Comparison of ENCODE assay signal across 16 cellular contexts in genomic region chr11:122344281-122344680, GRCh38.
DNase-seq lines count a peak whose midpoint lies in the region; ATAC-seq and TF ChIP-seq lines count a peak whose summit lies in the region.
"Had no signal": no experiment of that assay in that cellular context is flagged by ENCODE, and none has a peak within 500 bp of the region (broad histone marks: within the 10 kb centered on the region; RNA-seq: fewer than 3 reads in every experiment).

No MANE protein-coding gene starts in this region.

- DNase-seq in AG09309 (ENCODE audit: low read depth) (peak; percentile 93), IMR-90 (peak; percentile 94), mammary epithelial cell (peak; percentile 65), hepatocyte (ENCODE audit: low spot score) (no peak), COLO829 (ENCODE audit: low spot score) (no peak), NCI-H1436 treated with DMSO at 0.1 percent for 48 hours (lab: John Stamatoyannopoulos, UW) (no peak)
- DNase-seq: activated naive CD8-positive, alpha-beta T cell treated with anti-CD3 and anti-CD28 coated beads for 36 hours; C1 segment of cervical spinal cord; effector CD4-positive, alpha-beta T cell; hypothalamus; NCI-H1694; NCI-H526 treated with DMSO at 0.1 percent for 48 hours; pancreas; SIG-M5 had no signal

- H3K9ac ChIP-seq in IMR-90 (ENCODE audit: low read depth, low read length) (no peak overlapping the region), mammary epithelial cell (ENCODE audit: insufficient read depth, low read length) (no peak overlapping the region)

- BruUV-seq in IMR-90 (replicated peaks; lab: Mats Ljungman, UMichigan), result no TSS peak
- BruUV-seq in mammary epithelial cell (replicated peaks; lab: Mats Ljungman, UMichigan), result no TSS peak

- CTCF ChIA-PET in IMR-90 (lab: Yijun Ruan, JAX) (no interaction called here), mammary epithelial cell (lab: Charles Lee; ENCODE audit: low non-redundant PET) (interaction anchor here (0.6 kb wide), 1 partner anchor 622 kb away, joined by 3 read pairs; no protein-coding TSS in a partner anchor)

- H3K4me2 ChIP-seq in IMR-90 (ENCODE audit: low read depth, low read length) (peak overlapping the region; percentile 4; the same call in 1 of the 2 replicates), mammary epithelial cell (ENCODE audit: insufficient read depth, low read depth, low read length) (peak overlapping the region; percentile 32), hepatocyte (no peak overlapping the region)

- no peak overlapping the region for H3K14ac ChIP-seq in IMR-90 (replicated peaks; ENCODE audit: low read depth, low read length)

- H3K79me1 ChIP-seq in IMR-90 (ENCODE audit: low read depth in 1 of 2, low read length in 2 of 2), result no peaks in the 10 kb centered on the region

- peak overlapping the region; percentile 18; the same call in 1 of the 2 replicates for H2BK20ac ChIP-seq in IMR-90 (ENCODE audit: low read depth, low read length)

- H3K23ac ChIP-seq in IMR-90 (ENCODE audit: low read depth, low read length), result no peak overlapping the region

- intact Hi-C loops in IMR-90 (cut with micrococcal nuclease) (no loop called here), mammary epithelial cell (cut with micrococcal nuclease) (no loop called here)

- TF ChIP-seq CTCF in AG09309 (IDR thresholded peaks at IDR 0.05; ENCODE audit: control insufficient read depth, insufficient read depth, low read depth, low read length, missing control alignments) (no peak), IMR-90 (conservative IDR thresholded peaks at IDR 0.05; ENCODE audit: low read depth, low read length) (no peak), mammary epithelial cell (conservative IDR thresholded peaks at IDR 0.05 in 1 of 2, IDR thresholded peaks at IDR 0.05 in 1 of 2; ENCODE audit: extremely low read depth in 1 of 2, insufficient read depth in 1 of 2, low read depth in 1 of 2, low read length in 2 of 2) (no peak), hepatocyte (IDR thresholded peaks at IDR 0.05; ENCODE audit: poor library complexity) (no peak)

- peaks cover 2% of the 10 kb centered on the region; the same call in 1 of the 2 replicates for H3K36me3 ChIP-seq in IMR-90 (ENCODE audit: control insufficient read depth, insufficient read depth, low read length)
- no peaks in the 10 kb centered on the region for H3K36me3 ChIP-seq in mammary epithelial cell (ENCODE audit: insufficient read depth, low read length)
- H3K36me3 ChIP-seq in hepatocyte (replicated peaks; ENCODE audit: insufficient read depth, low read depth), result no peaks in the 10 kb centered on the region
- H3K36me3 ChIP-seq: pancreas had no signal

- H4K91ac ChIP-seq in IMR-90 (ENCODE audit: insufficient read depth, low read depth, low read length), result peak overlapping the region; percentile 7; the same call in 1 of the 2 replicates

- H2AK9ac ChIP-seq in IMR-90 (replicated peaks; ENCODE audit: low read depth, low read length, poor library complexity), result no peak overlapping the region

- H2BK15ac ChIP-seq in IMR-90 (ENCODE audit: low read depth, low read length), result no peak overlapping the region

- TF ChIP-seq RAD21 in IMR-90 (IDR thresholded peaks at IDR 0.05; ENCODE audit: low read length), result no peak

- peak overlapping the region; percentile 32; the same call in 1 of the 2 replicates for H3K4ac ChIP-seq in IMR-90 (ENCODE audit: low read depth, low read length)

- POLR2A ChIA-PET in IMR-90 (lab: Charles Lee; ENCODE audit: unreplicated experiment), result no interaction called here

- peak overlapping the region; percentile 44; the same call in 1 of the 2 replicates for H2BK120ac ChIP-seq in IMR-90 (ENCODE audit: low read depth, low read length)

- peak overlapping the region; percentile 56; the same call in 1 of the 2 replicates for H3K27ac ChIP-seq in IMR-90 (ENCODE audit: insufficient read depth, low read length)
- no peak overlapping the region for H3K27ac ChIP-seq in mammary epithelial cell (ENCODE audit: insufficient read depth, low read depth, low read length)
- H3K27ac ChIP-seq in hepatocyte, result peak overlapping the region; percentile 43
- H3K27ac ChIP-seq: pancreas had no signal

- no peak overlapping the region for H3K56ac ChIP-seq in IMR-90 (ENCODE audit: extremely low read depth, insufficient read depth, low read length)

- H3K27me3 ChIP-seq in IMR-90 (ENCODE audit: control insufficient read depth, insufficient read depth, low read length) (no peaks in the 10 kb centered on the region), mammary epithelial cell (ENCODE audit: insufficient read depth, low read length) (peaks cover 2% of the 10 kb centered on the region), hepatocyte (no peaks in the 10 kb centered on the region)
- H3K27me3 ChIP-seq: pancreas had no signal

- H3K9me3 ChIP-seq in IMR-90 (ENCODE audit: control insufficient read depth, insufficient read depth, low read length) (no peaks in the 10 kb centered on the region), mammary epithelial cell (replicated peaks; ENCODE audit: insufficient read depth, low read length) (no peaks in the 10 kb centered on the region), hepatocyte (ENCODE audit: low read depth) (no peaks in the 10 kb centered on the region)
- H3K9me3 ChIP-seq: pancreas had no signal

- H3K9me1 ChIP-seq in IMR-90 (ENCODE audit: insufficient read depth, low read length), result peaks cover 4% of the 10 kb centered on the region

- in situ Hi-C loops in IMR-90 (cut with MboI; ENCODE audit: low sequenced_read_pairs), result no loop called here
- in situ Hi-C loops in mammary epithelial cell (cut with MboI; ENCODE audit: low sequenced_read_pairs in 2 of 2), result no loop called here

- ATAC-seq in IMR-90 (ENCODE audit: low read depth), result peak; percentile 65
- no peak for ATAC-seq in GM21619 (IDR thresholded peaks at IDR 0.05; ENCODE audit: unreplicated experiment)
- ATAC-seq in HG02571 (IDR thresholded peaks at IDR 0.05; ENCODE audit: unreplicated experiment), result no peak
- ATAC-seq: pancreas had no signal

- H3K4me3 ChIP-seq in AG09309 (ENCODE audit: control insufficient read depth, low read depth, low read length) (no peak overlapping the region), IMR-90 (ENCODE audit: insufficient read depth, low read depth, low read length) (no peak overlapping the region), mammary epithelial cell (replicated peaks in 1 of 3; ENCODE audit: insufficient read depth in 1 of 3, low read depth in 2 of 3, low read length in 3 of 3) (no peak overlapping the region), hepatocyte (no peak overlapping the region)
- H3K4me3 ChIP-seq: pancreas had no signal

- 0 out of 2 replicates have a peak overlapping the region, but pooled peaks have one; percentile 25 for H4K5ac ChIP-seq in IMR-90 (ENCODE audit: low read depth, low read length)

- WGBS in IMR-90 (ENCODE audit: extremely low coverage in 2 of 2, insufficient read length in 1 of 2), 2 experiments, result no CpG with 5 or more reads among the region's 3 CpGs
- WGBS in mammary epithelial cell (ENCODE audit: low coverage, missing lambda C conversion rate), result 71% methylated on average over 3 of the region's 3 CpGs
- WGBS in hepatocyte (ENCODE audit: low lambda C conversion rate, missing lambda C conversion rate), result 50% methylated on average over 3 of the region's 3 CpGs

- 0 out of 2 replicates have a peak overlapping the region, but pooled peaks have one; percentile 22 for H2AK5ac ChIP-seq in IMR-90 (ENCODE audit: low read depth, low read length)

- peak overlapping the region in 1 of 2 experiments; percentile 42; a peak in 2 of 4 replicates for H4K8ac ChIP-seq in IMR-90 (ENCODE audit: low read depth in 2 of 2, low read length in 2 of 2)

- no peak for TF ChIP-seq POLR2A in IMR-90 (IDR thresholded peaks at IDR 0.05; ENCODE audit: low read depth, low read length)

- H2BK5ac ChIP-seq in IMR-90 (ENCODE audit: low read depth, low read length, poor library complexity, severe bottlenecking), result peak overlapping the region; percentile 29

- peak overlapping the region; percentile 60; the same call in 1 of the 2 replicates for H3K18ac ChIP-seq in IMR-90 (ENCODE audit: low read depth, low read length)

- no peak overlapping the region for H2AFZ ChIP-seq in IMR-90 (replicated peaks; ENCODE audit: low read length, poor library complexity)
- no peak overlapping the region for H2AFZ ChIP-seq in mammary epithelial cell (ENCODE audit: low read depth, low read length)
- no peak overlapping the region for H2AFZ ChIP-seq in hepatocyte

- H3K9me2 ChIP-seq in hepatocyte (replicated peaks; ENCODE audit: insufficient read depth), result no peaks in the 10 kb centered on the region

- H3K4me1 ChIP-seq in IMR-90 (ENCODE audit: control insufficient read depth, insufficient read depth, low read length) (peaks cover 20% of the 10 kb centered on the region), mammary epithelial cell (ENCODE audit: insufficient read depth, low read length) (peaks cover 15% of the 10 kb centered on the region), hepatocyte (ENCODE audit: insufficient read depth) (peaks cover 5% of the 10 kb centered on the region)
- H3K4me1 ChIP-seq: pancreas had no signal

- no peaks in the 10 kb centered on the region for H3K79me2 ChIP-seq in mammary epithelial cell (ENCODE audit: insufficient read depth, low read length)
- no peaks in the 10 kb centered on the region for H3K79me2 ChIP-seq in hepatocyte

- H4K20me1 ChIP-seq in IMR-90 (ENCODE audit: insufficient read depth, low read length) (no peaks in the 10 kb centered on the region), mammary epithelial cell (ENCODE audit: insufficient read depth, low read length) (no peaks in the 10 kb centered on the region), hepatocyte (ENCODE audit: insufficient read depth, poor library complexity, severe bottlenecking) (no peaks in the 10 kb centered on the region)

- dilution Hi-C loops in IMR-90 (cut with HindIII; ENCODE audit: low sequenced_read_pairs, unreplicated experiment), result no loop called here
- dilution Hi-C loops in mammary epithelial cell (cut with HindIII; ENCODE audit: low sequenced_read_pairs), result no loop called here

TF ChIP-seq in IMR-90, 13 proteins besides CTCF, POLR2A, EP300 and RAD21:
- TF ChIP-seq CEBPB (IDR thresholded peaks at IDR 0.05; ENCODE audit: low read depth, low read length), result peak; percentile 68
- peak; percentile 47 for TF ChIP-seq MAFK (IDR thresholded peaks at IDR 0.05; ENCODE audit: low read depth, low read length)
- TF ChIP-seq RFX5 (IDR thresholded peaks at IDR 0.05; ENCODE audit: low read depth, low read length), result no peak
- TF ChIP-seq MAZ (IDR thresholded peaks at IDR 0.05; ENCODE audit: borderline replicate concordance, low read depth, low read length), result no peak
- no peak for TF ChIP-seq USF2 (IDR thresholded peaks at IDR 0.05; ENCODE audit: low read depth, low read length)
- TF ChIP-seq BHLHE40 (IDR thresholded peaks at IDR 0.05; ENCODE audit: low read depth, low read length), result no peak
- TF ChIP-seq FOS (IDR thresholded peaks at IDR 0.05; ENCODE audit: low read depth, low read length), result no peak

Comparison
In these comparisons a context has a peak if more than half of its experiments do, and no peak if none do; other contexts are left out.
1. DNase-seq: peak in AG09309 (single experiment), IMR-90 (single experiment) and mammary epithelial cell (single experiment); none in hepatocyte (single experiment), COLO829 (single experiment) and NCI-H1436 treated with DMSO at 0.1 percent for 48 hours (single experiment).